In the genomic region with DNA sequence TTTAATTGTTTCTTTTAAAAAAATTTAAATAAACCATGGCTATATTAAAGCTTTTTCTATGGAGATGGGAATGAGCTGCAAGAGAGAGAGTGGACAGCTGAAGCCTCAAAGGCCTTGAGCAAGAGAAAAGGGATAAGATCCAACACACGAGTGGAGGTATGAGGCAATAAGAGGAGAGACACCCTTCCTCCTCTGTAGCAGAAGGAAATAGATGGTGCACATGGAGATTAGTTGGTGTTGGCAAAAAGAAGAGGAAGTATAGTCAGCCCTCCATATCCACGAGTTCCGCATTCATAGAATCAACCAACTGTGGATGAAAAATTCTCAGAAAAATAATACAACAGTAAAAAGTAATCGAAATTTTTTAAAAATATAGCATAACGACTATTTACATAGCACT, we compare ENCODE assay signal across 10 cellular contexts. TPM values are rescaled to one million over a fixed set of nuclear protein-coding genes. Genes with fewer than 3 reads are reported as not detected.
A peak's percentile ranks its signal among the peaks of the same experiment; 100 is the strongest.
DNase-seq lines count a peak whose midpoint lies in the region; ATAC-seq, FAIRE-seq and TF ChIP-seq lines count a peak whose summit lies in the region.
"Had no signal": no experiment of that assay in that cellular context is flagged by ENCODE, and none has a peak within 500 bp of the region (broad histone marks: within the 10 kb centered on the region; RNA-seq: fewer than 3 reads in every experiment).

No MANE protein-coding gene starts in this region.

- no peak overlapping the region for H2AFZ ChIP-seq in HepG2 (ENCODE audit: low read length)

- TF ChIP-seq POLR2A in HepG2 (IDR thresholded peaks at IDR 0.05; ENCODE audit: insufficient read depth in 1 of 2, low read depth in 2 of 2, low read length in 2 of 2): no peak

- H3K4me1 Mint-ChIP-seq in WTC11: peaks cover 19% of the 10 kb centered on the region

- peak overlapping the region; percentile 52; the same call in 1 of the 2 replicates for H3K4me2 ChIP-seq in HepG2 (ENCODE audit: low read depth, low read length)

- intact Hi-C loops in Right ventricle myocardium inferior (cut with DNase I) (no loop called here), cardiac septum (cut with DNase I) (loop anchor here (10.0 kb wide), 2 partner anchors 99 to 611 kb away; no protein-coding TSS in a partner anchor), ascending aorta (cut with DNase I) (loop anchor here (10.0 kb wide), 1 partner anchor 99 kb away; no protein-coding TSS in a partner anchor), HepG2 (cut with micrococcal nuclease; ENCODE audit: unreplicated experiment) (loop anchor here (10.0 kb wide), 2 partner anchors 59 to 99 kb away; a partner anchor contains a TSS)

- FAIRE-seq in HepG2 (lab: Jason Lieb, UNC): no peak

- TF ChIP-seq RAD21 in HepG2 (CRISPR knock-in tag; IDR thresholded peaks at IDR 0.05): no peak

- H3K4me1 ChIP-seq in ascending aorta (peaks cover 0 to 18% of the 10 kb centered on the region in 2 donors), HepG2 (ENCODE audit: insufficient read depth, low read length) (peaks cover 11% of the 10 kb centered on the region)

- no peak overlapping the region for H3K27ac Mint-ChIP-seq in WTC11

- TF ChIP-seq EP300 in HepG2 (IDR thresholded peaks at IDR 0.05; ENCODE audit: low read depth in 2 of 2, low read length in 2 of 2) (no peak), HepG2 (CRISPR knock-in tag; IDR thresholded peaks at IDR 0.05; ENCODE audit: borderline replicate concordance) (no peak)

- H3K4me3 ChIP-seq in ascending aorta (peak overlapping the region; percentile 28 to 51), HepG2 (replicated peaks in 1 of 3; ENCODE audit: insufficient read depth in 1 of 3, low read depth in 2 of 3, low read length in 3 of 3) (no peak overlapping the region)

- in situ Hi-C loops in HepG2 (cut with HindIII; ENCODE audit: extremely low pct_ligation_motif_present, low pct_unique_long_range_greater_than_20kb): no loop called here

- TF ChIP-seq CTCF in ascending aorta (IDR thresholded peaks at IDR 0.05): no peak
- TF ChIP-seq CTCF in HepG2 (CRISPR knock-in tag; IDR thresholded peaks at IDR 0.05): no peak
- TF ChIP-seq CTCF in WTC11 (IDR thresholded peaks at IDR 0.05): no peak

- no peak for DNase-seq in Right ventricle myocardium inferior (ENCODE audit: missing footprints)
- DNase-seq in cardiac septum (ENCODE audit: low spot score): no peak
- no peak for DNase-seq in ascending aorta (ENCODE audit: low spot score in 2 of 2)
- DNase-seq in HepG2 (ENCODE audit: low spot score): no peak
- no peak for DNase-seq in WTC11 (ENCODE audit: low spot score)
- DNase-seq in DMS53 (lab: John Stamatoyannopoulos, UW): no peak
- DNase-seq in HuH-7 (ENCODE audit: low spot score): no peak

- CTCF ChIA-PET in HepG2 (lab: Yijun Ruan, JAX; ENCODE audit: low intra/inter-chr PET ratio, low total read pairs) (no interaction called here), WTC11 (lab: Charles Lee) (no interaction called here)

- H3K9me3 ChIP-seq in ascending aorta (no peaks in the 10 kb centered on the region), HepG2 (ENCODE audit: low read length) (no peaks in the 10 kb centered on the region)

- WGBS in HepG2 (ENCODE audit: low lambda C conversion rate): 86% methylated on average over 5 of the region's 5 CpGs

- no peak overlapping the region for H3K9ac ChIP-seq in HepG2 (ENCODE audit: insufficient read depth, low read depth, low read length)

- H3K36me3 ChIP-seq in ascending aorta (peaks cover 0 to 5% of the 10 kb centered on the region in 2 donors), HepG2 (replicated peaks in 1 of 2; ENCODE audit: control insufficient read depth in 1 of 2, insufficient read depth in 2 of 2, low read length in 2 of 2) (0 out of 5 replicates have a peak, but pooled peaks cover 0 to 6% of the 10 kb centered on the region in 2 experiments)

- H3K27ac ChIP-seq in ascending aorta (peak overlapping the region; percentile 56 to 64), HepG2 (ENCODE audit: extremely low read length, insufficient read depth, low read length) (no peak overlapping the region)

- H4K20me1 ChIP-seq in HepG2 (ENCODE audit: insufficient read depth, low read length): no peaks in the 10 kb centered on the region

- POLR2A ChIA-PET in HepG2 (lab: Yijun Ruan, JAX) (no interaction called here), WTC11 (lab: Charles Lee) (no interaction called here)

- no peak overlapping the region for H3K4me3 Mint-ChIP-seq in WTC11

- ATAC-seq in Right ventricle myocardium inferior: peak; percentile 38
- ATAC-seq in HepG2: no peak
- no peak for ATAC-seq in WTC11
- no peak for ATAC-seq in HG02759 (IDR thresholded peaks at IDR 0.05; ENCODE audit: unreplicated experiment)

- peaks cover 6% of the 10 kb centered on the region for H3K36me3 Mint-ChIP-seq in WTC11

- BruUV-seq in HepG2 (replicated peaks; lab: Mats Ljungman, UMichigan): no TSS peak

- no peaks in the 10 kb centered on the region for H3K27me3 Mint-ChIP-seq in WTC11 (ENCODE audit: low read depth)

- H3K27me3 ChIP-seq in ascending aorta: no peaks in the 10 kb centered on the region
- no peaks in the 10 kb centered on the region for H3K27me3 ChIP-seq in HepG2 (ENCODE audit: control insufficient read depth in 1 of 2, insufficient read depth in 2 of 2, low read length in 2 of 2)

- H3K9me3 Mint-ChIP-seq in WTC11: no peaks in the 10 kb centered on the region

- H3K79me2 ChIP-seq in HepG2 (ENCODE audit: insufficient read depth, low read length): peaks cover 24% of the 10 kb centered on the region

TF ChIP-seq in HepG2, 621 proteins besides CTCF, POLR2A, EP300 and RAD21 (continues in another document):
- TF ChIP-seq RARA (CRISPR knock-in tag; IDR thresholded peaks at IDR 0.05) (no peak), ZNF761 (CRISPR knock-in tag; conservative IDR thresholded peaks at IDR 0.05) (no peak), PAX8 (CRISPR knock-in tag; IDR thresholded peaks at IDR 0.05; ENCODE audit: borderline replicate concordance) (no peak), ZNF343 (CRISPR knock-in tag; IDR thresholded peaks at IDR 0.05) (no peak), ZNF484 (CRISPR knock-in tag; IDR thresholded peaks at IDR 0.05; ENCODE audit: borderline replicate concordance, low read depth) (no peak)

RNA-seq across cellular contexts. Expression of a gene that starts 3.2 kb away (rescaled TPM):
- 5.2 TPM for total RNA-seq in Right ventricle myocardium inferior
- total RNA-seq in cardiac septum: 6.2 TPM
- total RNA-seq in ascending aorta: 11.9 TPM
- total RNA-seq in HepG2 (2016; rRNA removed; fragmentation: Illumina TruSeq; extraction: Trizol): 6.7 TPM in 2 replicates
- total RNA-seq in HepG2 (2016; cell fraction: cytosol; rRNA removed; fragmentation: Illumina TruSeq; extraction: Trizol; ENCODE audit: low read depth): 1.0 and 1.1 TPM in 2 replicates
- total RNA-seq in HepG2 (2016; cell fraction: insoluble cytoplasmic fraction; rRNA removed; fragmentation: Illumina TruSeq; extraction: Trizol): 6.5 and 7.2 TPM in 2 replicates
- 2.5 and 2.9 TPM in 2 replicates for total RNA-seq in HepG2 (2016; cell fraction: membrane; rRNA removed; fragmentation: Illumina TruSeq; extraction: Trizol)
- 4.9 TPM in 2 replicates for total RNA-seq in HepG2 (2016; cell fraction: nucleus; rRNA removed; fragmentation: Illumina TruSeq; extraction: Trizol)
- polyA plus RNA-seq in HepG2 (2011; rRNA removed): 4.1 and 4.6 TPM in 2 replicates
- polyA plus RNA-seq in HepG2 (2011; cell fraction: cytosol; rRNA removed): 3.1 and 3.3 TPM in 2 replicates
- 3.2 and 3.9 TPM in 2 replicates for polyA plus RNA-seq in HepG2 (2011; cell fraction: nucleus; rRNA removed)
- 4.4 and 4.5 TPM in 2 replicates for polyA plus RNA-seq in HepG2 (2012)
- 0.63 and 0.77 TPM in 2 replicates for polyA plus RNA-seq in HepG2 (2016; cell fraction: cytosol; fragmentation: Illumina TruSeq; extraction: Trizol; ENCODE audit: low read depth)
- 5.2 and 5.5 TPM in 2 replicates for polyA plus RNA-seq in HepG2 (2016; cell fraction: insoluble cytoplasmic fraction; fragmentation: Illumina TruSeq; extraction: Trizol; ENCODE audit: low read depth)
- 1.2 and 1.4 TPM in 2 replicates for polyA plus RNA-seq in HepG2 (2016; cell fraction: membrane; fragmentation: Illumina TruSeq; extraction: Trizol; ENCODE audit: low read depth)
- polyA plus RNA-seq in HepG2 (2016; cell fraction: nucleus; fragmentation: Illumina TruSeq; extraction: Trizol; ENCODE audit: insufficient read depth, low read depth): 7.7 and 8.1 TPM in 2 replicates
- polyA minus RNA-seq in HepG2 (2011; rRNA and poly(A)+ RNA removed; ENCODE audit: low replicate concordance): 2.1 and 7.6 TPM in 2 replicates
- polyA minus RNA-seq in HepG2 (2011; cell fraction: cytosol; rRNA and poly(A)+ RNA removed): 1.9 and 2.2 TPM in 2 replicates
- polyA minus RNA-seq in HepG2 (2011; cell fraction: nucleus; rRNA and poly(A)+ RNA removed): 3.3 and 4.1 TPM in 2 replicates
- total RNA-seq in WTC11 (2021): 10.0 to 10.4 TPM (median 10.0 TPM) in 3 replicates

RNA-seq across cellular contexts. Expression of a gene that starts 20.9 kb away (rescaled TPM):
- not detected for total RNA-seq in Right ventricle myocardium inferior
- not detected for total RNA-seq in cardiac septum
- not detected for total RNA-seq in ascending aorta
- total RNA-seq in HepG2 (2016; rRNA removed; fragmentation: Illumina TruSeq; extraction: Trizol): not detected in 2 replicates
- total RNA-seq in HepG2 (2016; cell fraction: cytosol; rRNA removed; fragmentation: Illumina TruSeq; extraction: Trizol; ENCODE audit: low read depth): not detected in 2 replicates
- not detected in 2 replicates for total RNA-seq in HepG2 (2016; cell fraction: insoluble cytoplasmic fraction; rRNA removed; fragmentation: Illumina TruSeq; extraction: Trizol)
- not detected in 2 replicates for total RNA-seq in HepG2 (2016; cell fraction: membrane; rRNA removed; fragmentation: Illumina TruSeq; extraction: Trizol)
- total RNA-seq in HepG2 (2016; cell fraction: nucleus; rRNA removed; fragmentation: Illumina TruSeq; extraction: Trizol): not detected in 2 replicates
- polyA plus RNA-seq in HepG2 (2011; rRNA removed): not detected in 2 replicates
- polyA plus RNA-seq in HepG2 (2011; cell fraction: cytosol; rRNA removed): not detected in 2 replicates
- not detected in 2 replicates for polyA plus RNA-seq in HepG2 (2011; cell fraction: nucleus; rRNA removed)
- not detected in 2 replicates for polyA plus RNA-seq in HepG2 (2012)
- not detected in 2 replicates for polyA plus RNA-seq in HepG2 (2016; cell fraction: cytosol; fragmentation: Illumina TruSeq; extraction: Trizol; ENCODE audit: low read depth)
- polyA plus RNA-seq in HepG2 (2016; cell fraction: insoluble cytoplasmic fraction; fragmentation: Illumina TruSeq; extraction: Trizol; ENCODE audit: low read depth): not detected in 2 replicates
- polyA plus RNA-seq in HepG2 (2016; cell fraction: membrane; fragmentation: Illumina TruSeq; extraction: Trizol; ENCODE audit: low read depth): not detected in 2 replicates
- not detected in 2 replicates for polyA plus RNA-seq in HepG2 (2016; cell fraction: nucleus; fragmentation: Illumina TruSeq; extraction: Trizol; ENCODE audit: insufficient read depth, low read depth)
- polyA minus RNA-seq in HepG2 (2011; rRNA and poly(A)+ RNA removed; ENCODE audit: low replicate concordance): not detected in 2 replicates
- not detected in 2 replicates for polyA minus RNA-seq in HepG2 (2011; cell fraction: cytosol; rRNA and poly(A)+ RNA removed)
- polyA minus RNA-seq in HepG2 (2011; cell fraction: nucleus; rRNA and poly(A)+ RNA removed): not detected in 2 replicates
- not detected in 3 replicates for total RNA-seq in WTC11 (2021)
- total RNA-seq: lung; T-helper 2 cell treated with Interferon-gamma antibody and Interleukin-4, amounts not matched to agents 100 ng/mL and 5 ng/mL, for 36 hours had no signal
- polyA plus RNA-seq: lung had no signal

Comparison
In these comparisons a context has a peak if more than half of its experiments do, and no peak if none do; other contexts are left out.
1. H3K4me3 ChIP-seq: peak in ascending aorta (2 of 2); none in HepG2 (0 of 3).